Comparison of ENCODE assay signal across 14 cellular contexts in genomic region chr12:11777962-11778361, GRCh38.
DNase-seq lines count a peak whose midpoint lies in the region; ATAC-seq and TF ChIP-seq lines count a peak whose summit lies in the region.
"Had no signal": no experiment of that assay in that cellular context is flagged by ENCODE, and none has a peak within 500 bp of the region (broad histone marks: within the 10 kb centered on the region; RNA-seq: fewer than 3 reads in every experiment).

No MANE protein-coding gene starts in this region.

- peaks cover 11% of the 10 kb centered on the region; the same call in 1 of the 2 replicates for H3K79me2 ChIP-seq in OCI-LY7 (ENCODE audit: insufficient read depth, low read depth, low read length)

- H3K4me1 ChIP-seq in heart left ventricle (peaks cover 0 to 53% (median 27%) of the 10 kb centered on the region in 12 donors), OCI-LY7 (ENCODE audit: insufficient read depth, low read length, poor library complexity, severe bottlenecking) (peaks cover 98% of the 10 kb centered on the region), uterus (peaks cover 0 to 5% of the 10 kb centered on the region in 2 donors), foreskin keratinocyte (no peaks in the 10 kb centered on the region)
- H3K4me1 ChIP-seq: BE2C had no signal

- H3K27ac ChIP-seq in heart left ventricle: peak overlapping the region in 7 of 12 donors; percentile 34 to 74 (median 63)
- H3K27ac ChIP-seq in OCI-LY7 (ENCODE audit: low read depth, low read length, poor library complexity, severe bottlenecking): no peak overlapping the region
- H3K27ac ChIP-seq in uterus: peak overlapping the region; percentile 43 to 74
- no peak overlapping the region for H3K27ac ChIP-seq in foreskin keratinocyte
- H3K27ac ChIP-seq: thyroid gland had no signal

- ATAC-seq in heart left ventricle (peak in 2 of 4 donors; percentile 35 to 39), foreskin keratinocyte (no peak), HG02588 (IDR thresholded peaks at IDR 0.05; ENCODE audit: unreplicated experiment) (no peak)
- ATAC-seq: activated CD4-positive, CD25-positive, alpha-beta regulatory T cell treated with anti-CD3 and anti-CD28 coated beads, Interleukin-2, amount 50 U/mL, for 24 hours had no signal

- no peaks in the 10 kb centered on the region for H3K9me2 ChIP-seq in OCI-LY7 (ENCODE audit: insufficient read depth, low read length)

- no peak overlapping the region for H2AFZ ChIP-seq in OCI-LY7 (ENCODE audit: low read length)

- H3K9me3 ChIP-seq in heart left ventricle (no peaks in the 10 kb centered on the region), OCI-LY7 (ENCODE audit: low read length) (no peaks in the 10 kb centered on the region), uterus (no peaks in the 10 kb centered on the region)
- H3K9me3 ChIP-seq: BE2C, thyroid gland had no signal

- WGBS in heart left ventricle, 4 donors: 78 to 81% (median 80%) methylated on average over 12 of the region's 12 CpGs

- TF ChIP-seq CTCF in heart left ventricle (IDR thresholded peaks at IDR 0.05) (no peak), OCI-LY7 (conservative IDR thresholded peaks at IDR 0.05; ENCODE audit: low read length) (0 out of 2 replicates have a peak, but pooled peaks have one; percentile 1), uterus (IDR thresholded peaks at IDR 0.05) (no peak), foreskin keratinocyte (conservative IDR thresholded peaks at IDR 0.05) (no peak)

- H3K36me3 ChIP-seq in heart left ventricle: peaks cover 0 to 5% (median 0%) of the 10 kb centered on the region in 9 donors
- peaks cover 2% of the 10 kb centered on the region; the same call in 1 of the 2 replicates for H3K36me3 ChIP-seq in OCI-LY7 (ENCODE audit: insufficient read depth, low read length)
- no peaks in the 10 kb centered on the region for H3K36me3 ChIP-seq in uterus
- H3K36me3 ChIP-seq: BE2C, thyroid gland had no signal

- TF ChIP-seq POLR2A in heart left ventricle (IDR thresholded peaks at IDR 0.05) (no peak), uterus (IDR thresholded peaks at IDR 0.05) (no peak)

- H3K27me3 ChIP-seq in heart left ventricle: no peaks in the 10 kb centered on the region
- no peaks in the 10 kb centered on the region for H3K27me3 ChIP-seq in uterus
- H3K27me3 ChIP-seq in foreskin keratinocyte: no peaks in the 10 kb centered on the region
- H3K27me3 ChIP-seq: BE2C, thyroid gland had no signal

- H4K20me1 ChIP-seq in OCI-LY7 (ENCODE audit: insufficient read depth, low read length): no peaks in the 10 kb centered on the region

- CTCF ChIA-PET in OCI-LY7 (lab: Charles Lee; ENCODE audit: unreplicated experiment): no interaction called here

- DNase-seq in heart left ventricle (no peak), cardiac septum (ENCODE audit: low spot score) (no peak), OCI-LY7 (ENCODE audit: low spot score) (no peak), islet precursor cell (peak; percentile 44), uterus (no peak), foreskin keratinocyte (no peak), mucosa of gallbladder (ENCODE audit: low spot score) (no peak)
- DNase-seq: BE2C; effector CD4-positive, alpha-beta T cell; NCI-H2171 treated with DMSO at 0.1 percent for 48 hours; stimulated activated CD4-positive, alpha-beta T cell treated with anti-CD3 and anti-CD28 coated beads, Interleukin-12 subunit alpha, Interleukin-12 subunit beta, amount 100 ng/mL, for 4 hours had no signal

- peak overlapping the region; percentile 23; the same call in 1 of the 2 replicates for H3K4me2 ChIP-seq in OCI-LY7 (ENCODE audit: low read length)

- BruUV-seq in OCI-LY7 (replicated peaks; lab: Mats Ljungman, UMichigan): no TSS peak

- H3K4me3 ChIP-seq in heart left ventricle (no peak overlapping the region), OCI-LY7 (ENCODE audit: low read depth, low read length, poor library complexity, severe bottlenecking) (no peak overlapping the region), uterus (no peak overlapping the region)
- H3K4me3 ChIP-seq: thyroid gland had no signal

- POLR2A ChIA-PET in OCI-LY7 (lab: Charles Lee): interaction anchor here (1.1 kb wide), 1 partner anchor 1389 kb away, joined by 4 read pairs; no protein-coding TSS in a partner anchor

- intact Hi-C loops in heart left ventricle (cut with DNase I) (no loop called here), cardiac septum (cut with DNase I) (no loop called here), OCI-LY7 (cut with micrococcal nuclease; ENCODE audit: unreplicated experiment) (no loop called here), uterus (cut with DNase I; ENCODE audit: low total_unique reads) (no loop called here)

Comparison
In these comparisons a context has a peak if more than half of its experiments do, and no peak if none do; other contexts are left out.
1. H3K27ac ChIP-seq: peak in heart left ventricle (7 of 12) and uterus (2 of 2); none in OCI-LY7 (single experiment) and foreskin keratinocyte (single experiment).